Comparison of ENCODE assay signal across 8 cellular contexts in the genomic region with DNA sequence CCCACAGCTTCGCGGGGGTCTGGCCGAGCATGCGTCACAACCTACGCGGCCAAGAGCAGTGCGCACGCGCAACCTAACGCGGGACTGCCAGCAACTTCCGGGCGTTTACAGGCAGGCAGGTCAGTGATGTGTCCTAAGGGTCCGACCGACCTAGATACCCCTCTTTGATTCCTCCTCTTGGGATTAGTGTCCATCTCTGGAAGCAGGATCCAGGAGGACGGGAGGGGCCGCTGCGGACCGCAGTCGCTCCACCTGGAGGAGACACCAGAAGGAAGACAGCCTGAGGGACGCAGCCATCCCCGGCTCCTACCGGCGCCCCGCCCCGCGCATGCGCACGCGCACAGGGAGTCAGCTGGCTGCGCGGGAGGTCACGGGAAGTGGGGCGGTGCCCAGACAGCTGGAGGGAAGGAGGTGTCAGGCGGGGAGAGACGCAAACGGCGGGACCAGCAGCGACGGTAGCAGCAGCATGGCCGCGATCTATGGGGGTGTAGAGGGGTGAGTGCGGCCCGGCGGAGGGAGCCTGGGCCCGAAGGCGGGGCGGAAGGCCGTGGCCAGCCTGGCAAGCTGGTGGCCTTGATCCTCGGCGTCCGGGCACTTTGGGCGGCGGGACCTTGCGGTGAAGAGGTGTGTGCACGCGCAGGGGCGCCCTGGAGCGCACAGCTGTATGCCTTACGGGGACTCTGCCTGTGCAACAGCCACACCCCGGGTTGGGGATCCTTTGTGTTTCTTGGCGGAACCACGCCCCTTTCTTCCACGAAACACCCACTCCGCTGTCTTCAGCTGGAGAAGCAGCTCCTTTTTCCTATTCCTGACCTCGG. TPM values are rescaled to one million over a fixed set of nuclear protein-coding genes. Genes with fewer than 3 reads are reported as not detected.
DNase-seq lines count a peak whose midpoint lies in the region; ATAC-seq and TF ChIP-seq lines count a peak whose summit lies in the region.

NAGK (plus strand) TSS at position 431 of the 818 bp plus-strand sequence; CDS start at position 467, 36 bp downstream.

- H3K36me3 Mint-ChIP-seq in CD14-positive monocyte = peaks cover 34% of the 10 kb centered on the region in 2 donors

- H3K9me3 Mint-ChIP-seq in CD14-positive monocyte = peaks cover 0 to 1% (median 0%) of the 10 kb centered on the region in 7 donors

- peaks cover 0 to 12% of the 10 kb centered on the region in 2 donors for H3K36me3 ChIP-seq in left lung

- H3K9me3 ChIP-seq in left lung = no peaks in the 10 kb centered on the region

- no peak for TF ChIP-seq CTCF in CD14-positive monocyte (IDR thresholded peaks at IDR 0.05)
- no peak for TF ChIP-seq CTCF in left lung (IDR thresholded peaks at IDR 0.05)

- ATAC-seq in GM19397 (IDR thresholded peaks at IDR 0.05; ENCODE audit: unreplicated experiment) (peak; percentile 60), HG03565 (IDR thresholded peaks at IDR 0.05; ENCODE audit: unreplicated experiment) (peak; percentile 38), left lung (peak; percentile 91)

- H3K4me3 Mint-ChIP-seq in CD14-positive monocyte = peak within 1 kb of the TSS; percentile 89 to 93

- peak within 1 kb of the TSS; percentile 78 to 100 for H3K4me3 ChIP-seq in left lung

- intact Hi-C loops in CD14-positive monocyte (cut with micrococcal nuclease) (no loop called here), left lung (cut with DNase I) (no loop called here)

- H3K27ac ChIP-seq in left lung = peak within 1 kb of the TSS; percentile 89 to 96

- H3K4me1 Mint-ChIP-seq in CD14-positive monocyte = peaks cover 85% of the 10 kb centered on the region

- no peaks in the 10 kb centered on the region for H3K27me3 ChIP-seq in left lung

- peaks cover 12 to 81% of the 10 kb centered on the region in 2 donors for H3K4me1 ChIP-seq in left lung

- peak within 1 kb of the TSS; percentile 96 to 100 (median 99) for H3K27ac Mint-ChIP-seq in CD14-positive monocyte

- peak; percentile 96 for DNase-seq in CD14-positive monocyte (ENCODE audit: low spot score)
- peak; percentile 86 for DNase-seq in NCI-H748 treated with DMSO at 0.1 percent for 48 hours (lab: John Stamatoyannopoulos, UW)
- DNase-seq in activated CD4-positive, alpha-beta T cell treated with anti-CD3 and anti-CD28 coated beads, Interleukin-2, amount 50 U/mL, for 24 hours (ENCODE audit: low read depth in 1 of 2, low spot score in 1 of 2) = peak; percentile 93 to 95
- DNase-seq in dedifferentiated amniotic fluid mesenchymal stem cell (ENCODE audit: extremely low spot score) = peak; percentile 85
- DNase-seq in left lung = peak; percentile 97 to 99
- DNase-seq in stimulated activated CD4-positive, alpha-beta T cell treated with anti-CD3 and anti-CD28 coated beads, Interleukin-2, amount 100 ng/mL, for 4 hours (ENCODE audit: low read depth) = peak; percentile 95

- peaks cover 0 to 1% (median 0%) of the 10 kb centered on the region in 3 donors for H3K27me3 Mint-ChIP-seq in CD14-positive monocyte (ENCODE audit: low read depth in 3 of 3)

RNA-seq across cellular contexts. Expression of gene NAGK, which starts in this region (rescaled TPM):
- 100 to 1,000 TPM; 546 to 690 TPM for polyA plus RNA-seq in CD14-positive monocyte
- total RNA-seq in left lung = 100 to 1,000 TPM; 138 to 183 TPM

Comparison
In these comparisons a context has a peak if more than half of its experiments do, and no peak if none do; other contexts are left out.
1. Peak in every context shown above with its lines: DNase-seq, ATAC-seq, H3K4me3 ChIP-seq and H3K27ac ChIP-seq.
2. ATAC-seq: peak in every context shown above with its lines; median percentile 91 in left lung; 60 in GM19397; 38 in HG03565.